Comparison of ENCODE assay signal across 8 cellular contexts in genomic region chr15:85800460-85801123, GRCh38. TPM values are rescaled to one million over a fixed set of nuclear protein-coding genes. Genes with fewer than 3 reads are reported as not detected.
DNase-seq lines count a peak whose midpoint lies in the region; ATAC-seq, FAIRE-seq and TF ChIP-seq lines count a peak whose summit lies in the region.

No MANE protein-coding gene starts in this region.

- TF ChIP-seq CTCF in RWPE1 (conservative IDR thresholded peaks at IDR 0.05; ENCODE audit: low read depth) (peak; percentile 52), heart left ventricle (IDR thresholded peaks at IDR 0.05) (peak in 8 of 12 donors; percentile 8 to 46 (median 28)), neural progenitor cell (IDR thresholded peaks at IDR 0.05) (no peak)

- in situ Hi-C loops in G401 (cut with HindIII; ENCODE audit: low sequenced_read_pairs) = no loop called here

- H4K20me1 ChIP-seq in neural progenitor cell (ENCODE audit: low read depth) = no peaks in the 10 kb centered on the region

- H3K4me3 ChIP-seq in heart left ventricle (no peak overlapping the region), neural progenitor cell (no peak overlapping the region)

- H3K36me3 ChIP-seq in heart left ventricle (no peaks in the 10 kb centered on the region), neural progenitor cell (no peaks in the 10 kb centered on the region)

- H2AFZ ChIP-seq in neural progenitor cell (replicated peaks) = no peak overlapping the region

- DNase-seq in SIG-M5 treated with dmso at 0.1 percent for 504 hours (lab: John Stamatoyannopoulos, UW; ENCODE audit: unreplicated experiment) = peak; percentile 42
- DNase-seq in SIG-M5 (lab: John Stamatoyannopoulos, UW) = no peak
- peak; percentile 70 for DNase-seq in RWPE1 (ENCODE audit: low spot score)
- peak in 4 of 5 donors; percentile 62 to 83 (median 74) for DNase-seq in heart left ventricle
- DNase-seq in urothelium cell line (ENCODE audit: low spot score) = peak; percentile 91
- no peak for DNase-seq in G401 (ENCODE audit: low spot score)
- DNase-seq in neural progenitor cell (ENCODE audit: low spot score) = no peak

- WGBS in heart left ventricle, 4 donors = 79 to 85% (median 81%) methylated on average over 9 of the region's 9 CpGs

- no peak overlapping the region for H3K27ac Mint-ChIP-seq in neural progenitor cell

- H3K4me3 Mint-ChIP-seq in neural progenitor cell = no peak overlapping the region

- peaks cover 29% of the 10 kb centered on the region for H3K4me1 Mint-ChIP-seq in neural progenitor cell

- peak; percentile 86 for FAIRE-seq in urothelium cell line (lab: Jason Lieb, UNC)

- no peak overlapping the region for H3K27ac ChIP-seq in RWPE1
- no peak overlapping the region for H3K27ac ChIP-seq in heart left ventricle
- H3K27ac ChIP-seq in neural progenitor cell = no peak overlapping the region

- H3K9me3 Mint-ChIP-seq in neural progenitor cell = no peaks in the 10 kb centered on the region

- no peak for TF ChIP-seq POLR2A in heart left ventricle (IDR thresholded peaks at IDR 0.05)

- POLR2A ChIA-PET in RWPE1 (lab: Yijun Ruan, JAX; ENCODE audit: low non-redundant PET) = no interaction called here

- H3K36me3 Mint-ChIP-seq in neural progenitor cell = no peaks in the 10 kb centered on the region

- no peak overlapping the region for H3K9ac ChIP-seq in neural progenitor cell

- peaks cover 7% of the 10 kb centered on the region for H3K27me3 Mint-ChIP-seq in neural progenitor cell (ENCODE audit: insufficient read depth, low read depth)

- no peak overlapping the region for H3K4me2 ChIP-seq in neural progenitor cell

- H3F3A ChIP-seq in neural progenitor cell (ENCODE audit: low read depth) = no peaks in the 10 kb centered on the region

- H3K79me2 ChIP-seq in neural progenitor cell (ENCODE audit: low read depth) = no peaks in the 10 kb centered on the region

- CTCF ChIA-PET in RWPE1 (lab: Yijun Ruan, JAX) = interaction anchor here (0.5 to 1.7 kb wide), 13 partner anchors 12 to 313 kb away, joined by 3 to 18 read pairs (median 4); no protein-coding TSS in a partner anchor

- H3K9me3 ChIP-seq in heart left ventricle (no peaks in the 10 kb centered on the region), neural progenitor cell (ENCODE audit: low read depth) (no peaks in the 10 kb centered on the region)

- H3K27me3 ChIP-seq in heart left ventricle (no peaks in the 10 kb centered on the region), neural progenitor cell (peaks cover 3% of the 10 kb centered on the region)

- ATAC-seq in heart left ventricle (peak; percentile 72 to 95 (median 92)), HG03045 (IDR thresholded peaks at IDR 0.05; ENCODE audit: unreplicated experiment) (no peak)

- H3K4me1 ChIP-seq in heart left ventricle (peaks cover 0 to 14% (median 1%) of the 10 kb centered on the region in 12 donors), neural progenitor cell (no peaks in the 10 kb centered on the region)

- intact Hi-C loops in heart left ventricle (cut with DNase I) = no loop called here

RNA-seq across cellular contexts. Expression of gene KLHL25, which starts 5.9 kb away (rescaled TPM):
- total RNA-seq in heart left ventricle = 1 to 10 TPM; 2.2 to 8.8 (median 4.3) TPM
- 10 to 100 TPM in 1 of 2 donors, 1 to 10 TPM in 1; 3.3 to 12.9 TPM for polyA plus RNA-seq in heart left ventricle
- 11.2 and 15.6 TPM in 2 replicates for total RNA-seq in G401 (2014; rRNA removed; shearing (Covaris generic))
- 12.1 and 25.3 TPM in 2 replicates for total RNA-seq in neural progenitor cell (ENCODE audit: low replicate concordance)

Comparison
In these comparisons a context has a peak if more than half of its experiments do, and no peak if none do; other contexts are left out.
1. DNase-seq: peak in SIG-M5 treated with dmso at 0.1 percent for 504 hours (single experiment), RWPE1 (single experiment), heart left ventricle (4 of 5) and urothelium cell line (single experiment); none in SIG-M5 (single experiment), G401 (single experiment) and neural progenitor cell (single experiment).